ENCODE assay signal across 20 cellular contexts in genomic region chr9:38006163-38006562, GRCh38.
DNase-seq lines count a peak whose midpoint lies in the region; ATAC-seq, FAIRE-seq and TF ChIP-seq lines count a peak whose summit lies in the region.
"Had no signal": no experiment of that assay in that cellular context is flagged by ENCODE, and none has a peak within 500 bp of the region (broad histone marks: within the 10 kb centered on the region; RNA-seq: fewer than 3 reads in every experiment).

No MANE protein-coding gene starts in this region.

- H3K27ac ChIP-seq in PC-9 = 0 out of 2 replicates have a peak overlapping the region, but pooled peaks have one; percentile 23
- H3K27ac ChIP-seq in endothelial cell of umbilical vein (ENCODE audit: insufficient read depth, low read depth, low read length) = no peak overlapping the region
- H3K27ac ChIP-seq in brain microvascular endothelial cell = no peak overlapping the region
- H3K27ac ChIP-seq: SJCRH30 had no signal

- no peaks in the 10 kb centered on the region for H3K9me3 Mint-ChIP-seq in Caco-2 (ENCODE audit: unreplicated experiment)
- H3K9me3 Mint-ChIP-seq in neural crest cell = no peaks in the 10 kb centered on the region
- H3K9me3 Mint-ChIP-seq: CD8-positive, alpha-beta T cell; immature natural killer cell; nephron had no signal

- peaks cover 84% of the 10 kb centered on the region for H3K79me2 ChIP-seq in PC-9 (ENCODE audit: low read depth)
- H3K79me2 ChIP-seq in endothelial cell of umbilical vein (ENCODE audit: control insufficient read depth, insufficient read depth, low read length) = peaks cover 39% of the 10 kb centered on the region

- H3K9me2 ChIP-seq in PC-9 (ENCODE audit: insufficient read depth) = no peaks in the 10 kb centered on the region

- dilution Hi-C loops in endothelial cell of umbilical vein (cut with MboI; ENCODE audit: extremely low pct_ligation_motif_present, low sequenced_read_pairs) = no loop called here

- intact Hi-C loops in Caco-2 (cut with micrococcal nuclease; ENCODE audit: unreplicated experiment) (no loop called here), PC-9 (cut with micrococcal nuclease; ENCODE audit: unreplicated experiment) (loop anchor here (5.0 kb wide), 1 partner anchor 41 kb away; no protein-coding TSS in a partner anchor), endothelial cell of umbilical vein (cut with micrococcal nuclease) (loop anchor here (5.0 kb wide), 1 partner anchor 54 kb away; no protein-coding TSS in a partner anchor)

- no peak for ATAC-seq in HG02973 (IDR thresholded peaks at IDR 0.05; ENCODE audit: unreplicated experiment)
- ATAC-seq: activated CD8-positive, alpha-beta memory T cell treated with anti-CD3 and anti-CD28 coated beads, Interleukin-2, amount 10 ng/mL, durations not matched to agents 7 days and 5 days; CD8-positive, alpha-beta T cell had no signal

- FAIRE-seq in endothelial cell of umbilical vein (lab: Jason Lieb, UNC) = peak; percentile 64

- H3K27ac Mint-ChIP-seq in Caco-2 (ENCODE audit: unreplicated experiment) (peak overlapping the region; percentile 39), neural crest cell (ENCODE audit: unreplicated experiment) (peak overlapping the region; percentile 27)
- H3K27ac Mint-ChIP-seq: activated CD8-positive, alpha-beta memory T cell treated with anti-CD3 and anti-CD28 coated beads, Interleukin-2, amount 10 ng/mL, durations not matched to agents 7 days and 5 days had no signal

- H3F3A ChIP-seq in PC-9 (ENCODE audit: insufficient read depth, low read depth) = peaks cover 30% of the 10 kb centered on the region; the same call in 1 of the 2 replicates

- peaks cover 20% of the 10 kb centered on the region for H3K36me3 Mint-ChIP-seq in Caco-2 (ENCODE audit: insufficient read depth, unreplicated experiment)
- no peaks in the 10 kb centered on the region for H3K36me3 Mint-ChIP-seq in neural crest cell (ENCODE audit: low read depth)
- H3K36me3 Mint-ChIP-seq: activated CD8-positive, alpha-beta memory T cell treated with anti-CD3 and anti-CD28 coated beads, Interleukin-2, amount 10 ng/mL, durations not matched to agents 7 days and 5 days; CD8-positive, alpha-beta T cell; immature natural killer cell had no signal

- BruUV-seq in Caco-2 (replicated peaks; lab: Mats Ljungman, UMichigan) (no TSS peak), PC-9 (replicated peaks; lab: Mats Ljungman, UMichigan) (no TSS peak), endothelial cell of umbilical vein (replicated peaks; lab: Mats Ljungman, UMichigan) (no TSS peak)

- H3K4me2 ChIP-seq in PC-9 (peak overlapping the region; percentile 26), endothelial cell of umbilical vein (ENCODE audit: insufficient read depth, low read length) (no peak overlapping the region)

- H3K4me1 ChIP-seq in Caco-2 = peaks cover 21% of the 10 kb centered on the region
- H3K4me1 ChIP-seq in PC-9 (replicated peaks; ENCODE audit: insufficient read depth) = peaks cover 45% of the 10 kb centered on the region
- H3K4me1 ChIP-seq in endothelial cell of umbilical vein (ENCODE audit: control insufficient read depth, extremely low read depth, insufficient read depth, low read length) = peaks cover 30% of the 10 kb centered on the region
- H3K4me1 ChIP-seq: HAP-1 had no signal

- H3K9me1 ChIP-seq in endothelial cell of umbilical vein (replicated peaks; ENCODE audit: control insufficient read depth, extremely low read depth, insufficient read depth, low read length) = no peaks in the 10 kb centered on the region

- H3K9me3 ChIP-seq in Caco-2 = no peaks in the 10 kb centered on the region
- no peaks in the 10 kb centered on the region for H3K9me3 ChIP-seq in PC-9 (ENCODE audit: insufficient read depth, low read depth)
- H3K9me3 ChIP-seq in endothelial cell of umbilical vein (replicated peaks; ENCODE audit: control insufficient read depth, insufficient read depth, low read length) = no peaks in the 10 kb centered on the region
- H3K9me3 ChIP-seq: HAP-1, SJCRH30 had no signal

- no peak for TF ChIP-seq POLR2A in endothelial cell of umbilical vein (IDR thresholded peaks at IDR 0.05; ENCODE audit: low read depth, low read length)

- in situ Hi-C loops in brain microvascular endothelial cell (cut with HindIII; ENCODE audit: low pct_ligation_motif_present, low sequenced_read_pairs) = no loop called here

- no peaks in the 10 kb centered on the region for H3K27me3 Mint-ChIP-seq in Caco-2 (ENCODE audit: insufficient read depth, unreplicated experiment)
- H3K27me3 Mint-ChIP-seq in neural crest cell (ENCODE audit: low read depth) = no peaks in the 10 kb centered on the region
- H3K27me3 Mint-ChIP-seq: activated CD8-positive, alpha-beta memory T cell treated with anti-CD3 and anti-CD28 coated beads, Interleukin-2, amount 10 ng/mL, durations not matched to agents 7 days and 5 days had no signal

- CTCF ChIA-PET in Caco-2 (lab: Charles Lee) (no interaction called here), PC-9 (lab: Charles Lee) (no interaction called here), endothelial cell of umbilical vein (lab: Charles Lee) (no interaction called here)

- no peak overlapping the region for H3K9ac ChIP-seq in endothelial cell of umbilical vein (replicated peaks; ENCODE audit: extremely low read depth, insufficient read depth, low read length)

- H3K27me3 ChIP-seq in Caco-2 (replicated peaks; ENCODE audit: control insufficient read depth, insufficient read depth, low read length) = no peaks in the 10 kb centered on the region
- H3K27me3 ChIP-seq in PC-9 (ENCODE audit: insufficient read depth, low read depth) = no peaks in the 10 kb centered on the region
- H3K27me3 ChIP-seq in endothelial cell of umbilical vein (ENCODE audit: control insufficient read depth in 2 of 2, insufficient read depth in 2 of 2, low read length in 2 of 2) = no peaks in the 10 kb centered on the region
- H3K27me3 ChIP-seq in brain microvascular endothelial cell (replicated peaks) = no peaks in the 10 kb centered on the region
- H3K27me3 ChIP-seq: SJCRH30 had no signal

- POLR2A ChIA-PET in Caco-2 (lab: Charles Lee) (no interaction called here), PC-9 (lab: Charles Lee; ENCODE audit: unreplicated experiment) (interaction anchor here (0.7 kb wide), 1 partner anchor 64 kb away, joined by 5 read pairs; no protein-coding TSS in a partner anchor), endothelial cell of umbilical vein (lab: Charles Lee) (interaction anchor here (0.7 kb wide), 1 partner anchor 25 kb away, joined by 3 read pairs; no protein-coding TSS in a partner anchor)

- H3K36me3 ChIP-seq in Caco-2 (ENCODE audit: control insufficient read depth, insufficient read depth, low read length) (0 out of 2 replicates have a peak, but pooled peaks cover 1% of the 10 kb centered on the region), PC-9 (ENCODE audit: low read depth) (no peaks in the 10 kb centered on the region; the same call in 1 of the 2 replicates), endothelial cell of umbilical vein (ENCODE audit: control insufficient read depth in 2 of 2, extremely low read depth in 1 of 2, insufficient read depth in 2 of 2, low read length in 2 of 2) (peaks cover 0 to 3% of the 10 kb centered on the region in 2 experiments), brain microvascular endothelial cell (replicated peaks) (no peaks in the 10 kb centered on the region)
- H3K36me3 ChIP-seq: HAP-1, SJCRH30 had no signal

- peaks cover 18% of the 10 kb centered on the region for H3K4me1 Mint-ChIP-seq in Caco-2 (ENCODE audit: low read depth, unreplicated experiment)
- H3K4me1 Mint-ChIP-seq in neural crest cell = peaks cover 28% of the 10 kb centered on the region

- TF ChIP-seq CTCF in Caco-2 (IDR thresholded peaks at IDR 0.05; ENCODE audit: insufficient read depth in 1 of 2, low read depth in 1 of 2, low read length in 1 of 2, severe bottlenecking in 1 of 2, unreplicated experiment in 1 of 2) (no peak), PC-9 (conservative IDR thresholded peaks at IDR 0.05) (no peak), endothelial cell of umbilical vein (IDR thresholded peaks at IDR 0.05; ENCODE audit: extremely low read depth in 1 of 2, insufficient read depth in 1 of 2, low read depth in 1 of 2, low read length in 2 of 2) (no peak), neural crest cell (conservative IDR thresholded peaks at IDR 0.05) (no peak), brain microvascular endothelial cell (IDR thresholded peaks at IDR 0.05; ENCODE audit: low read depth, low read length, missing control alignments) (no peak)

- DNase-seq in Caco-2 (no peak), PC-9 (peak; percentile 42 to 50), endothelial cell of umbilical vein (ENCODE audit: low read depth, low spot score) (no peak), neural crest cell (ENCODE audit: low read depth, low spot score) (no peak), NCI-H2029 (lab: John Stamatoyannopoulos, UW) (no peak), brain microvascular endothelial cell (no peak), DMS153 (lab: John Stamatoyannopoulos, UW) (no peak)
- DNase-seq: activated CD4-positive, alpha-beta T cell treated with anti-CD3 and anti-CD28 coated beads for 1 hour; activated CD8-positive, alpha-beta memory T cell treated with anti-CD3 and anti-CD28 coated beads, Interleukin-2, amount 10 ng/mL, durations not matched to agents 7 days and 5 days; amniotic stem cell; CD8-positive, alpha-beta T cell; glutamatergic neuron; immature natural killer cell; NCI-H187; NCI-H510A treated with DMSO at 0.1 percent for 48 hours; SJCRH30; T-helper 9 cell had no signal

- no peak overlapping the region for H3K4me3 Mint-ChIP-seq in Caco-2 (ENCODE audit: unreplicated experiment)
- no peak overlapping the region for H3K4me3 Mint-ChIP-seq in neural crest cell
- H3K4me3 Mint-ChIP-seq: activated CD8-positive, alpha-beta memory T cell treated with anti-CD3 and anti-CD28 coated beads, Interleukin-2, amount 10 ng/mL, durations not matched to agents 7 days and 5 days; CD8-positive, alpha-beta T cell; immature natural killer cell; nephron had no signal

- H4K20me1 ChIP-seq in PC-9 (ENCODE audit: insufficient read depth) (0 out of 2 replicates have a peak, but pooled peaks cover 4% of the 10 kb centered on the region), endothelial cell of umbilical vein (replicated peaks; ENCODE audit: control insufficient read depth, extremely low read depth, insufficient read depth, low read length) (no peaks in the 10 kb centered on the region)

- H3K4me3 ChIP-seq in Caco-2 (ENCODE audit: low read depth, low read length) (no peak overlapping the region), PC-9 (no peak overlapping the region), endothelial cell of umbilical vein (replicated peaks in 1 of 3; ENCODE audit: insufficient read depth in 1 of 3, low read depth in 1 of 3, low read length in 3 of 3) (no peak overlapping the region), brain microvascular endothelial cell (ENCODE audit: low read depth, low read length) (no peak overlapping the region)
- H3K4me3 ChIP-seq: HAP-1, SJCRH30 had no signal

- H2AFZ ChIP-seq in PC-9 = no peak overlapping the region
- no peak overlapping the region for H2AFZ ChIP-seq in endothelial cell of umbilical vein (ENCODE audit: low read depth, low read length)

TF ChIP-seq in endothelial cell of umbilical vein, 7 proteins besides CTCF, POLR2A, EP300 and RAD21 (continues in another document):
- TF ChIP-seq JUN (IDR thresholded peaks at IDR 0.05; ENCODE audit: borderline replicate concordance, insufficient read depth, insufficient read length, low read depth) (no peak), GATA2 (IDR thresholded peaks at IDR 0.05; ENCODE audit: insufficient read depth, insufficient read length, low read depth, low read length) (no peak)

Comparison
In these comparisons a context has a peak if more than half of its experiments do, and no peak if none do; other contexts are left out.
1. DNase-seq: peak in PC-9 (2 of 2); none in Caco-2 (0 of 2), endothelial cell of umbilical vein (single experiment), neural crest cell (single experiment), NCI-H2029 (single experiment), brain microvascular endothelial cell (single experiment) and DMS153 (single experiment).